ENCODE assay signal across 8 cellular contexts in genomic region chr18:2846638-2847340, GRCh38. TPM values are rescaled to one million over a fixed set of nuclear protein-coding genes. Genes with fewer than 3 reads are reported as not detected.
DNase-seq lines count a peak whose midpoint lies in the region; ATAC-seq and TF ChIP-seq lines count a peak whose summit lies in the region.

Gene EMILIN2, plus strand, starts transcription at chr18:2847006. Its CDS starts 183 bp downstream, at chr18:2847189.

- H3K27ac ChIP-seq in CD4-positive, alpha-beta memory T cell (ENCODE audit: low read depth, low read length): no peak within 1 kb of the TSS
- H3K27ac ChIP-seq in HCT116 (ENCODE audit: low read depth, low read length) (no peak within 1 kb of the TSS; the same call in 1 of the 2 replicates), left lung (peak within 1 kb of the TSS; percentile 70 to 91)

- RAD21 ChIA-PET in HCT116 (lab: Charles Lee; ENCODE audit: low non-redundant PET in 1 of 2, low total read pairs in 2 of 2, uncharacterized antibody in 2 of 2, unreplicated experiment in 2 of 2): no interaction called here

- POLR2A ChIA-PET in CD4-positive, alpha-beta memory T cell (lab: Charles Lee; ENCODE audit: partially characterized antibody): interaction anchor here (1.0 to 1.5 kb wide), 3 partner anchors 43 to 60 kb away, joined by 3 to 9 read pairs (median 5); no protein-coding TSS in a partner anchor
- POLR2A ChIA-PET in HCT116 (lab: Charles Lee): no interaction called here

- no peaks in the 10 kb centered on the region for H3K79me2 ChIP-seq in HCT116 (ENCODE audit: insufficient read depth, low read length)

- peaks cover 15 to 24% (median 21%) of the 10 kb centered on the region in 4 donors for H3K4me1 Mint-ChIP-seq in CD4-positive, alpha-beta memory T cell

- no peak for TF ChIP-seq POLR2A in HCT116 (IDR thresholded peaks at IDR 0.05; ENCODE audit: borderline replicate concordance, extremely low read depth, insufficient read depth, insufficient read length)

- H3K9ac ChIP-seq in HCT116 (ENCODE audit: low read length): 0 out of 2 replicates have a peak within 1 kb of the TSS, but pooled peaks have one; percentile 3

- H3K4me3 ChIP-seq in CD4-positive, alpha-beta memory T cell (ENCODE audit: low read length in 2 of 2): peak within 1 kb of the TSS; percentile 23 to 64
- H3K4me3 ChIP-seq in HCT116 (replicated peaks in 1 of 2; ENCODE audit: low read depth in 1 of 2, low read length in 2 of 2) (peak within 1 kb of the TSS; percentile 43 to 56), cardiac fibroblast (replicated peaks in 1 of 2; ENCODE audit: low read depth in 2 of 2, low read length in 2 of 2) (peak within 1 kb of the TSS; percentile 48 to 53), left lung (peak within 1 kb of the TSS; percentile 30 to 73)

- no TSS peak for BruUV-seq in HCT116 (replicated peaks; lab: Mats Ljungman, UMichigan)

- H3K4me3 Mint-ChIP-seq in CD4-positive, alpha-beta memory T cell: peak within 1 kb of the TSS; percentile 86 to 94 (median 91)

- H3K27me3 Mint-ChIP-seq in CD4-positive, alpha-beta memory T cell: peaks cover 33 to 35% of the 10 kb centered on the region in 2 donors

- no peaks in the 10 kb centered on the region for H3K9me3 Mint-ChIP-seq in CD4-positive, alpha-beta memory T cell

- CTCF ChIA-PET in CD4-positive, alpha-beta memory T cell (lab: Charles Lee; ENCODE audit: partially characterized antibody): no interaction called here
- CTCF ChIA-PET in HCT116 (lab: Charles Lee): no interaction called here

- peaks cover 29% of the 10 kb centered on the region for H3K4me1 ChIP-seq in CD4-positive, alpha-beta memory T cell (ENCODE audit: insufficient read depth, low read length)
- H3K4me1 ChIP-seq in HCT116 (ENCODE audit: control insufficient read depth in 1 of 2, insufficient read depth in 2 of 2, low read length in 2 of 2): peaks cover 0 to 8% of the 10 kb centered on the region in 2 experiments; a peak in 1 of 4 replicates
- peaks cover 5 to 54% of the 10 kb centered on the region in 2 donors for H3K4me1 ChIP-seq in left lung

- TF ChIP-seq RAD21 in HCT116 (IDR thresholded peaks at IDR 0.05; ENCODE audit: low read depth): no peak

- no peaks in the 10 kb centered on the region for H4K20me1 ChIP-seq in HCT116 (ENCODE audit: insufficient read depth)

- DNase-seq in CD4-positive, alpha-beta memory T cell: peak; percentile 32 to 58 (median 37)
- DNase-seq in HCT116 (ENCODE audit: low read depth, low spot score) (no peak), T-helper 1 cell (peak in 3 of 5 donors; percentile 18 to 25 (median 19)), cardiac fibroblast (ENCODE audit: low read depth in 2 of 2) (peak; percentile 35 to 60), left lung (peak; percentile 90 to 97)
- peak; percentile 23 for DNase-seq in stimulated activated CD8-positive, alpha-beta memory T cell treated with anti-CD3 and anti-CD28 coated beads, Interleukin-12 subunit alpha, Interleukin-12 subunit beta, amount 100 ng/mL, for 4 hours (ENCODE audit: low read depth)

- peak within 1 kb of the TSS; percentile 56 for H2AFZ ChIP-seq in HCT116 (ENCODE audit: low read depth, low read length, poor library complexity, severe bottlenecking)

- peak within 1 kb of the TSS in 5 of 7 donors; percentile 35 to 73 (median 65) for H3K27ac Mint-ChIP-seq in CD4-positive, alpha-beta memory T cell

- peak within 1 kb of the TSS; percentile 77 for H3K4me2 ChIP-seq in HCT116 (ENCODE audit: low read length)

- H3K9me2 ChIP-seq in HCT116 (ENCODE audit: insufficient read depth): no peaks in the 10 kb centered on the region

- H3K36me3 Mint-ChIP-seq in CD4-positive, alpha-beta memory T cell: peaks cover 0 to 2% of the 10 kb centered on the region in 2 donors

- TF ChIP-seq CTCF in HCT116 (IDR thresholded peaks at IDR 0.05 in 2 of 3, conservative IDR thresholded peaks at IDR 0.05 in 1 of 3; ENCODE audit: borderline replicate concordance in 1 of 3, insufficient read depth in 1 of 3, low read depth in 2 of 3, low read length in 2 of 3) (no peak), cardiac fibroblast (IDR thresholded peaks at IDR 0.05; ENCODE audit: low read depth, low read length) (no peak), left lung (IDR thresholded peaks at IDR 0.05) (no peak)

- H3K9me3 ChIP-seq in CD4-positive, alpha-beta memory T cell (ENCODE audit: control insufficient read depth in 1 of 2, low read length in 2 of 2): no peaks in the 10 kb centered on the region
- H3K9me3 ChIP-seq in HCT116 (ENCODE audit: control insufficient read depth in 1 of 2, insufficient read depth in 1 of 2, low read depth in 1 of 2, low read length in 2 of 2) (no peaks in the 10 kb centered on the region), left lung (no peaks in the 10 kb centered on the region)

- no peaks in the 10 kb centered on the region for H3K36me3 ChIP-seq in CD4-positive, alpha-beta memory T cell (ENCODE audit: insufficient read depth, low read length)
- H3K36me3 ChIP-seq in HCT116 (ENCODE audit: control insufficient read depth in 1 of 2, insufficient read depth in 2 of 2, low read length in 2 of 2): no peaks in the 10 kb centered on the region
- H3K36me3 ChIP-seq in left lung: no peaks in the 10 kb centered on the region

- ATAC-seq in HCT116 (peak; percentile 61), left lung (peak; percentile 68), GM18873 (IDR thresholded peaks at IDR 0.05; ENCODE audit: low FRiP score, unreplicated experiment) (no peak), GM18870 (IDR thresholded peaks at IDR 0.05; ENCODE audit: unreplicated experiment) (no peak)

- intact Hi-C loops in CD4-positive, alpha-beta memory T cell (cut with micrococcal nuclease): loop anchor here (2.0 to 5.0 kb wide), 2 partner anchors 36 to 60 kb away; no protein-coding TSS in a partner anchor
- intact Hi-C loops in HCT116 (cut with micrococcal nuclease) (no loop called here), left lung (cut with DNase I) (no loop called here)

- peaks cover 21% of the 10 kb centered on the region for H3K27me3 ChIP-seq in CD4-positive, alpha-beta memory T cell (ENCODE audit: insufficient read depth, low read length)
- H3K27me3 ChIP-seq in HCT116 (ENCODE audit: insufficient read depth, low read length) (no peaks in the 10 kb centered on the region), left lung (peaks cover 34 to 60% of the 10 kb centered on the region in 2 donors)

TF ChIP-seq in HCT116, 20 proteins besides CTCF, POLR2A, EP300 and RAD21:
- TF ChIP-seq POLR2AphosphoS5 (IDR thresholded peaks at IDR 0.05; ENCODE audit: low read depth, low read length): no peak
- TF ChIP-seq SIN3A (IDR thresholded peaks at IDR 0.05; ENCODE audit: low read depth): no peak
- no peak for TF ChIP-seq TCF7L2 (IDR thresholded peaks at IDR 0.05; ENCODE audit: borderline replicate concordance, extremely low read depth, insufficient read depth, insufficient read length)
- no peak for TF ChIP-seq CEBPB (IDR thresholded peaks at IDR 0.05; ENCODE audit: low read depth)
- no peak for TF ChIP-seq FOSL1 (IDR thresholded peaks at IDR 0.05; ENCODE audit: low read depth)
- TF ChIP-seq ZFX (IDR thresholded peaks at IDR 0.05): no peak
- no peak for TF ChIP-seq REST (IDR thresholded peaks at IDR 0.05; ENCODE audit: low read depth)
TF ChIP-seq in HCT116: peak in this region for 0.

RNA-seq across cellular contexts. Expression of gene EMILIN2, which starts in this region (rescaled TPM):
- total RNA-seq in CD4-positive, alpha-beta memory T cell: 10 to 100 TPM in 1 of 2 experiments, 1 to 10 TPM in 1; 9.5 to 11.4 TPM
- polyA plus RNA-seq in CD4-positive, alpha-beta memory T cell: 1 to 10 TPM; 4.9 to 7.7 TPM
- total RNA-seq in HCT116 (2021; ENCODE audit: unreplicated experiment) (23.4 TPM), left lung (10 to 100 TPM; 28.2 to 56.2 TPM)
- 8.6 and 11.7 TPM in 2 replicates for polyA plus RNA-seq in HCT116 (2012)

Comparison
In these comparisons a context has a peak if more than half of its experiments do, and no peak if none do; other contexts are left out.
1. H3K27ac ChIP-seq: peak in left lung (2 of 2); none in CD4-positive, alpha-beta memory T cell (single experiment) and HCT116 (single experiment).
2. ATAC-seq: peak in HCT116 (single experiment) and left lung (single experiment); none in GM18873 (single experiment) and GM18870 (single experiment).
3. Peak in every context shown above with its lines, with median percentiles within 50 percentile points of each other: H3K4me3 ChIP-seq.